In genomic region chr14:105018414-105018813, GRCh38 we compare ENCODE assay signal across 13 cellular contexts. TPM values are rescaled to one million over a fixed set of nuclear protein-coding genes. Genes with fewer than 3 reads are reported as not detected.
DNase-seq lines count a peak whose midpoint lies in the region; ATAC-seq and TF ChIP-seq lines count a peak whose summit lies in the region.
"Had no signal": no experiment of that assay in that cellular context is flagged by ENCODE, and none has a peak within 500 bp of the region (broad histone marks: within the 10 kb centered on the region; RNA-seq: fewer than 3 reads in every experiment).

No MANE protein-coding gene starts in this region.

- no peak overlapping the region for H3K4me3 ChIP-seq in KMS-11 (IDR thresholded peaks at IDR 0.05; ENCODE audit: insufficient read depth, low read depth, low read length)
- H3K4me3 ChIP-seq in trophoblast cell (ENCODE audit: low read depth, low read length): no peak overlapping the region
- no peak overlapping the region for H3K4me3 ChIP-seq in uterus
- H3K4me3 ChIP-seq: gastrocnemius medialis, left ventricle myocardium inferior, pancreas had no signal

- H4K8ac ChIP-seq in trophoblast cell (ENCODE audit: low read depth, low read length): no peak overlapping the region

- H3K27ac Mint-ChIP-seq in activated CD8-positive, alpha-beta memory T cell treated with anti-CD3 and anti-CD28 coated beads, Interleukin-2, amount 10 ng/mL, durations not matched to agents 7 days and 5 days: peak overlapping the region; percentile 89
- peak overlapping the region; percentile 60 for H3K27ac Mint-ChIP-seq in activated naive CD8-positive, alpha-beta T cell treated with anti-CD3 and anti-CD28 coated beads, Interleukin-2, amount 50 U/mL, for 24 hours

- no peaks in the 10 kb centered on the region for H3K27me3 ChIP-seq in KMS-11 (ENCODE audit: insufficient read depth, low read depth)
- no peaks in the 10 kb centered on the region for H3K27me3 ChIP-seq in trophoblast cell (ENCODE audit: insufficient read depth, low read length)
- H3K27me3 ChIP-seq in uterus: no peaks in the 10 kb centered on the region
- H3K27me3 ChIP-seq: gastrocnemius medialis, pancreas had no signal

- H3K36me3 ChIP-seq in KMS-11 (ENCODE audit: insufficient read depth) (no peaks in the 10 kb centered on the region), trophoblast cell (ENCODE audit: control insufficient read depth in 1 of 2, insufficient read depth in 2 of 2, low read length in 2 of 2) (peaks cover 4 to 6% of the 10 kb centered on the region in 2 experiments), uterus (no peaks in the 10 kb centered on the region)
- H3K36me3 ChIP-seq: gastrocnemius medialis, left ventricle myocardium inferior, pancreas had no signal

- TF ChIP-seq CTCF in KMS-11 (conservative IDR thresholded peaks at IDR 0.05; ENCODE audit: low read depth, low read length) (no peak), uterus (IDR thresholded peaks at IDR 0.05) (no peak)

- no peak for TF ChIP-seq POLR2A in uterus (IDR thresholded peaks at IDR 0.05)

- H3K4me2 ChIP-seq in KMS-11: peak overlapping the region; percentile 89
- no peak overlapping the region for H3K4me2 ChIP-seq in trophoblast cell (ENCODE audit: low read length)

- POLR2A ChIA-PET in HEK293T (lab: Yijun Ruan, JAX): interaction anchor here (1.4 to 4.4 kb wide), 3 partner anchors 11 to 39 kb away, joined by 4 to 29 read pairs (median 6); no protein-coding TSS in a partner anchor

- H3K9ac ChIP-seq in KMS-11 (no peak overlapping the region), trophoblast cell (ENCODE audit: low read length) (peak overlapping the region; percentile 57)

- H3K4ac ChIP-seq in trophoblast cell (ENCODE audit: low read depth, low read length): peak overlapping the region; percentile 48

- peaks cover 2% of the 10 kb centered on the region for H3K9me3 ChIP-seq in trophoblast cell (ENCODE audit: insufficient read depth, low read depth, low read length)
- no peaks in the 10 kb centered on the region for H3K9me3 ChIP-seq in uterus
- H3K9me3 ChIP-seq: gastrocnemius medialis, left ventricle myocardium inferior, pancreas had no signal

- H3K14ac ChIP-seq in trophoblast cell (ENCODE audit: low read length): no peak overlapping the region

- no peak for DNase-seq in activated CD8-positive, alpha-beta memory T cell treated with anti-CD3 and anti-CD28 coated beads, Interleukin-2, amount 10 ng/mL, durations not matched to agents 7 days and 5 days
- DNase-seq in activated CD8-positive, alpha-beta memory T cell treated with anti-CD3 and anti-CD28 coated beads, Interleukin-2, amount 50 U/mL, for 4 hours: no peak
- DNase-seq in activated naive CD8-positive, alpha-beta T cell treated with anti-CD3 and anti-CD28 coated beads, Interleukin-2, amount 50 U/mL, for 24 hours: no peak
- DNase-seq in trophoblast cell (peak; percentile 26 to 62), HEK293T (ENCODE audit: extremely low spot score) (no peak), mucosa of gallbladder (ENCODE audit: low spot score) (no peak), uterus (no peak)
- DNase-seq: activated naive CD4-positive, alpha-beta T cell treated with Interleukin-2 at 50 U/mL for 16 hours; gastrocnemius medialis; Kasumi-1; left ventricle myocardium inferior; pancreas had no signal

- no peak overlapping the region for H3K23ac ChIP-seq in trophoblast cell (ENCODE audit: low read length)

- no peaks in the 10 kb centered on the region for H3K9me3 Mint-ChIP-seq in activated CD8-positive, alpha-beta memory T cell treated with anti-CD3 and anti-CD28 coated beads, Interleukin-2, amount 10 ng/mL, durations not matched to agents 7 days and 5 days (ENCODE audit: low read depth)
- H3K9me3 Mint-ChIP-seq in activated naive CD8-positive, alpha-beta T cell treated with anti-CD3 and anti-CD28 coated beads, Interleukin-2, amount 50 U/mL, for 24 hours: no peaks in the 10 kb centered on the region

- no peak overlapping the region for H2AK5ac ChIP-seq in trophoblast cell (ENCODE audit: low read length)

- no CpG with 5 or more reads among the region's 4 CpGs for WGBS in trophoblast cell (ENCODE audit: extremely low coverage, insufficient coverage, insufficient read length)

- peaks cover 13% of the 10 kb centered on the region for H3K79me1 ChIP-seq in trophoblast cell (ENCODE audit: low read length)

- no peaks in the 10 kb centered on the region for H3K27me3 Mint-ChIP-seq in activated CD8-positive, alpha-beta memory T cell treated with anti-CD3 and anti-CD28 coated beads, Interleukin-2, amount 10 ng/mL, durations not matched to agents 7 days and 5 days
- H3K27me3 Mint-ChIP-seq in activated naive CD8-positive, alpha-beta T cell treated with anti-CD3 and anti-CD28 coated beads, Interleukin-2, amount 50 U/mL, for 24 hours: no peaks in the 10 kb centered on the region

- H2AFZ ChIP-seq in KMS-11 (ENCODE audit: low read depth) (no peak overlapping the region), trophoblast cell (ENCODE audit: insufficient read depth, low read length, poor library complexity) (no peak overlapping the region)

- peaks cover 54% of the 10 kb centered on the region for H4K20me1 ChIP-seq in KMS-11 (ENCODE audit: insufficient read depth)

- peaks cover 77% of the 10 kb centered on the region for H3K4me1 Mint-ChIP-seq in activated CD8-positive, alpha-beta memory T cell treated with anti-CD3 and anti-CD28 coated beads, Interleukin-2, amount 10 ng/mL, durations not matched to agents 7 days and 5 days
- H3K4me1 Mint-ChIP-seq in activated naive CD8-positive, alpha-beta T cell treated with anti-CD3 and anti-CD28 coated beads, Interleukin-2, amount 50 U/mL, for 24 hours: peaks cover 78% of the 10 kb centered on the region

- peaks cover 47% of the 10 kb centered on the region for H3K36me3 Mint-ChIP-seq in activated CD8-positive, alpha-beta memory T cell treated with anti-CD3 and anti-CD28 coated beads, Interleukin-2, amount 10 ng/mL, durations not matched to agents 7 days and 5 days
- H3K36me3 Mint-ChIP-seq in activated naive CD8-positive, alpha-beta T cell treated with anti-CD3 and anti-CD28 coated beads, Interleukin-2, amount 50 U/mL, for 24 hours (ENCODE audit: low read depth): peaks cover 50% of the 10 kb centered on the region

- intact Hi-C loops in uterus (cut with DNase I; ENCODE audit: low total_unique reads): no loop called here

- ATAC-seq in activated CD8-positive, alpha-beta memory T cell treated with anti-CD3 and anti-CD28 coated beads, Interleukin-2, amount 10 ng/mL, durations not matched to agents 7 days and 5 days: no peak
- ATAC-seq in activated naive CD8-positive, alpha-beta T cell treated with anti-CD3 and anti-CD28 coated beads, Interleukin-2, amount 50 U/mL, for 24 hours: no peak
- ATAC-seq: gastrocnemius medialis, pancreas had no signal

- CTCF ChIA-PET in activated CD8-positive, alpha-beta memory T cell treated with anti-CD3 and anti-CD28 coated beads, Interleukin-2, amount 10 ng/mL, durations not matched to agents 7 days and 5 days (lab: Charles Lee): interaction anchor here (0.8 to 7.2 kb wide), 11 partner anchors 9 to 464 kb away, joined by 3 to 96 read pairs (median 4); partner anchors contain the start of gene CLBA1
- CTCF ChIA-PET in HEK293T (lab: Yijun Ruan, JAX): interaction anchor here (0.8 kb wide), 1 partner anchor 43 kb away, joined by 3 read pairs; no protein-coding TSS in a partner anchor

- H2BK120ac ChIP-seq in trophoblast cell (ENCODE audit: insufficient read depth, low read length, poor library complexity): no peak overlapping the region

- H3K4me3 Mint-ChIP-seq in activated CD8-positive, alpha-beta memory T cell treated with anti-CD3 and anti-CD28 coated beads, Interleukin-2, amount 10 ng/mL, durations not matched to agents 7 days and 5 days: peak overlapping the region; percentile 98
- H3K4me3 Mint-ChIP-seq in activated naive CD8-positive, alpha-beta T cell treated with anti-CD3 and anti-CD28 coated beads, Interleukin-2, amount 50 U/mL, for 24 hours: peak overlapping the region; percentile 94

- H3K27ac ChIP-seq in KMS-11 (peak overlapping the region; percentile 20; the same call in 1 of the 2 replicates), trophoblast cell (ENCODE audit: low read depth, low read length) (no peak overlapping the region), uterus (no peak overlapping the region)
- H3K27ac ChIP-seq: gastrocnemius medialis, left ventricle myocardium inferior, pancreas had no signal

- H4K12ac ChIP-seq in trophoblast cell (ENCODE audit: low read depth, low read length): no peak overlapping the region

- H2BK12ac ChIP-seq in trophoblast cell (ENCODE audit: low read length): no peak overlapping the region

- no peak overlapping the region for H3K18ac ChIP-seq in trophoblast cell (ENCODE audit: low read length)

- peaks cover 63% of the 10 kb centered on the region for H3K4me1 ChIP-seq in KMS-11 (ENCODE audit: low read depth, poor library complexity, severe bottlenecking)
- peaks cover 17 to 23% of the 10 kb centered on the region in 2 experiments for H3K4me1 ChIP-seq in trophoblast cell (ENCODE audit: control insufficient read depth in 1 of 2, insufficient read depth in 2 of 2, low read length in 2 of 2)
- H3K4me1 ChIP-seq in uterus: peaks cover 0 to 12% of the 10 kb centered on the region in 2 donors

- no peak overlapping the region for H2BK5ac ChIP-seq in trophoblast cell (ENCODE audit: low read depth, low read length, poor library complexity)

- no peak overlapping the region for H4K91ac ChIP-seq in trophoblast cell (ENCODE audit: low read depth, low read length)

- H3K79me2 ChIP-seq in KMS-11 (ENCODE audit: insufficient read depth, low read depth): peaks cover 76% of the 10 kb centered on the region
- peaks cover 46% of the 10 kb centered on the region for H3K79me2 ChIP-seq in trophoblast cell (ENCODE audit: control insufficient read depth, insufficient read depth, low read length, poor library complexity)

TF ChIP-seq in HEK293T, 16 proteins besides CTCF, POLR2A, EP300 and RAD21 (continues in another document):
- no peak for TF ChIP-seq ZNF384 (IDR thresholded peaks at IDR 0.05)

RNA-seq across cellular contexts. Expression of gene CDCA4, which starts 2.5 kb away (rescaled TPM):
- 10 to 100 TPM; 70.8 to 77.8 TPM for total RNA-seq in activated CD8-positive, alpha-beta memory T cell treated with anti-CD3 and anti-CD28 coated beads, Interleukin-2, amount 10 ng/mL, durations not matched to agents 7 days and 5 days
- polyA plus RNA-seq in trophoblast cell (2013): 16.8 and 18.1 TPM in 2 replicates
- total RNA-seq in mucosa of gallbladder (5.4 TPM), uterus (10 to 100 TPM in 2 of 4 donors, 1 to 10 TPM in 2; 2.3 to 43.3 (median 10.3) TPM)

RNA-seq across cellular contexts. Expression of gene CLBA1, which starts 32.8 kb away (rescaled TPM):
- under 1 TPM; 0.56 to 0.67 TPM for total RNA-seq in activated CD8-positive, alpha-beta memory T cell treated with anti-CD3 and anti-CD28 coated beads, Interleukin-2, amount 10 ng/mL, durations not matched to agents 7 days and 5 days
- 2.2 and 2.6 TPM in 2 replicates for polyA plus RNA-seq in trophoblast cell (2013)
- total RNA-seq in mucosa of gallbladder (17.3 TPM), uterus (10 to 100 TPM in 2 of 4 donors, 1 to 10 TPM in 1, not detected in 1; 1.3 to 11.1 (median 10.1) TPM)

RNA-seq across cellular contexts. Expression of gene AHNAK2, which starts 40.2 kb away (rescaled TPM):
- not detected for total RNA-seq in activated CD8-positive, alpha-beta memory T cell treated with anti-CD3 and anti-CD28 coated beads, Interleukin-2, amount 10 ng/mL, durations not matched to agents 7 days and 5 days
- 1.2 and 1.5 TPM in 2 replicates for polyA plus RNA-seq in trophoblast cell (2013)
- 16.0 TPM for total RNA-seq in mucosa of gallbladder
- 100 to 1,000 TPM in 1 of 4 donors, 10 to 100 TPM in 3; 44.9 to 175 (median 71.7) TPM for total RNA-seq in uterus

RNA-seq across cellular contexts. Expression of gene GPR132, which starts 46.8 kb away (rescaled TPM):
- total RNA-seq in activated CD8-positive, alpha-beta memory T cell treated with anti-CD3 and anti-CD28 coated beads, Interleukin-2, amount 10 ng/mL, durations not matched to agents 7 days and 5 days: 10 to 100 TPM; 47.4 to 49.4 TPM
- polyA plus RNA-seq in trophoblast cell (2013): 0.04 and 0.10 TPM in 2 replicates
- total RNA-seq in mucosa of gallbladder: 3.7 TPM
- total RNA-seq in uterus: 1 to 10 TPM in 2 of 4 donors, not detected in 2; 1.7 to 3.7 TPM

Comparison
In these comparisons a context has a peak if more than half of its experiments do, and no peak if none do; other contexts are left out.
1. DNase-seq: peak in trophoblast cell (2 of 2); none in activated CD8-positive, alpha-beta memory T cell treated with anti-CD3 and anti-CD28 coated beads, Interleukin-2, amount 10 ng/mL, durations not matched to agents 7 days and 5 days (single experiment), activated CD8-positive, alpha-beta memory T cell treated with anti-CD3 and anti-CD28 coated beads, Interleukin-2, amount 50 U/mL, for 4 hours (single experiment), activated naive CD8-positive, alpha-beta T cell treated with anti-CD3 and anti-CD28 coated beads, Interleukin-2, amount 50 U/mL, for 24 hours (single experiment), HEK293T (single experiment), mucosa of gallbladder (single experiment) and uterus (0 of 2).
2. RNA of gene AHNAK2, which starts 40.2 kb away (total RNA-seq): 44.9 to 175 TPM in uterus and 16.0 TPM in mucosa of gallbladder (single experiment); not detected in activated CD8-positive, alpha-beta memory T cell treated with anti-CD3 and anti-CD28 coated beads, Interleukin-2, amount 10 ng/mL, durations not matched to agents 7 days and 5 days; every median in the first group is over 10 times any median in the second.